16 cellular contexts compared by ENCODE assay signal in the genomic region with DNA sequence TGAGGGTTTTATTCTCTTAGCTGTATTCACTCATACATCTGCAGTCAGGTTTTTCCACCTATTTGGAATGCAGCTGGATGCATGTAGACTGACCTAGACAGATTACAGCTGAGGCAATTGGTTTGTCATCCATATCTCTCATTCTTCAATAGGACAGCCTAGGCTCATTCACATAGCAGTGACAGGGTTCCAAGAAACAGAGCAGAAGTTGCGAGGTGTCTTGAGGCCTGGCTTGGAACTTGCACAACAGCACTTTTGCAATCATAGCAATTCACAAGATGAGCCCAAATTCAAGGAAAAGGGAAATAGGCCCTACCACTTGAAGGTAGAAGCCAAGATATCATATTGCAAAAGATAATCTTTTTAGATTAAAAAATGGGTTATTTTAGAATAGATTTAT.
DNase-seq lines count a peak whose midpoint lies in the region; ATAC-seq and TF ChIP-seq lines count a peak whose summit lies in the region.
"Had no signal": no experiment of that assay in that cellular context is flagged by ENCODE, and none has a peak within 500 bp of the region (broad histone marks: within the 10 kb centered on the region; RNA-seq: fewer than 3 reads in every experiment).

No MANE protein-coding gene starts in this region.

- peaks cover 3% of the 10 kb centered on the region for H3K9me3 ChIP-seq in psoas muscle

- peak; percentile 13 to 90 for DNase-seq in HL-60 (ENCODE audit: low read depth in 1 of 2, low spot score in 1 of 2)
- peak; percentile 83 for DNase-seq in OCI-M1 (lab: John Stamatoyannopoulos, UW)
- peak; percentile 27 for DNase-seq in fibroblast of villous mesenchyme (ENCODE audit: low read depth)
- no peak for DNase-seq in psoas muscle
- no peak for DNase-seq in NCI-H146 (lab: John Stamatoyannopoulos, UW)
- no peak for DNase-seq in NCI-H524 (lab: John Stamatoyannopoulos, UW)
- DNase-seq: activated CD8-positive, alpha-beta T cell treated with anti-CD3 and anti-CD28 coated beads for 36 hours; activated T-cell treated with anti-CD3 and anti-CD28 coated beads, Interleukin-2, amount 50 U/mL, for 72 hours; brain microvascular endothelial cell; dorsolateral prefrontal cortex; hippocampal formation; NCI-H774; stimulated activated CD4-positive, alpha-beta T cell treated with anti-CD3 and anti-CD28 coated beads, Interleukin-2, amount 100 ng/mL, for 48 hours had no signal

- H3K4me3 ChIP-seq in HL-60 (replicated peaks; ENCODE audit: insufficient read depth, low read length) (no peak overlapping the region), fibroblast of villous mesenchyme (ENCODE audit: low read depth, low read length) (no peak overlapping the region), psoas muscle (no peak overlapping the region)
- H3K4me3 ChIP-seq: dorsolateral prefrontal cortex, GM12878 had no signal

- peaks cover 8% of the 10 kb centered on the region for H3K4me1 ChIP-seq in psoas muscle

- intact Hi-C loops in psoas muscle (cut with DNase I): no loop called here

- TF ChIP-seq CTCF in HL-60 (IDR thresholded peaks at IDR 0.05; ENCODE audit: insufficient read depth, low read length) (no peak), fibroblast of villous mesenchyme (IDR thresholded peaks at IDR 0.05; ENCODE audit: insufficient read depth, low read depth, low read length) (no peak), psoas muscle (IDR thresholded peaks at IDR 0.05) (no peak)

- H3K27ac ChIP-seq in HL-60 (replicated peaks) (no peak overlapping the region), psoas muscle (no peak overlapping the region)
- H3K27ac ChIP-seq: brain microvascular endothelial cell, dorsolateral prefrontal cortex had no signal

- 57 to 87% (median 86%) methylated on average over 1 of the region's 1 CpG for WGBS in psoas muscle, 3 donors

- H3K27me3 ChIP-seq in HL-60 (ENCODE audit: insufficient read depth, poor library complexity, severe bottlenecking) (no peaks in the 10 kb centered on the region), psoas muscle (ENCODE audit: insufficient read depth in 3 of 3, low read length in 2 of 3) (no peaks in the 10 kb centered on the region)
- H3K27me3 ChIP-seq: brain microvascular endothelial cell, dorsolateral prefrontal cortex had no signal

- H3K36me3 ChIP-seq in psoas muscle (ENCODE audit: insufficient read depth in 1 of 2, low read depth in 1 of 2): no peaks in the 10 kb centered on the region
- H3K36me3 ChIP-seq: brain microvascular endothelial cell had no signal

- ATAC-seq in psoas muscle (peak in 3 of 4 donors; percentile 26 to 53 (median 47)), GM18870 (IDR thresholded peaks at IDR 0.05; ENCODE audit: unreplicated experiment) (no peak)
- ATAC-seq: activated CD8-positive, alpha-beta T cell treated with anti-CD3 and anti-CD28 coated beads for 36 hours; activated naive CD4-positive, alpha-beta T cell treated with anti-CD3 and anti-CD28 coated beads, Interleukin-2, amount 50 U/mL, for 72 hours; activated T-cell treated with anti-CD3 and anti-CD28 coated beads, Interleukin-2, amount 50 U/mL, for 72 hours; GM12878 had no signal

Comparison
In these comparisons a context has a peak if more than half of its experiments do, and no peak if none do; other contexts are left out.
1. DNase-seq: peak in HL-60 (2 of 2), OCI-M1 (single experiment) and fibroblast of villous mesenchyme (single experiment); none in psoas muscle (0 of 2), NCI-H146 (single experiment) and NCI-H524 (0 of 2).